In the genomic region with DNA sequence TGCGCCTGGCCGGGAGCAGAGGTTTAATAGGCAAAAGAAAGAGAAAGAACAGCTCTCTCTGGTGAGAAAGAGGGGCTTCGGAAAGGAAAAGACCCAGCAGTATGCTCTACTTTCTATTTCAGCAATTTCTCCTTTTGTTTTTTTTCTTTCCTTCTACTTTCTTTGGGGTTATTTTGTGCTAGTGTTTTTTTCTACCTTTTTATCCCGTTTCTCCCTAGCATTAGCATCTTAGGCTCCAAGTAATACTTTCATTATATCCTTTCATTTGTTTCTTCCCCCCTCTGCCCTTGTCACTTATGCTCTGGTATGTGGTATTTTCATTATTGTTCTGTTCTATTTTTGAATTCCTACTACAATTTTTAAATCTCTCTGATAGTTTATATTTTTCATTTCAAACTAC, we compare ENCODE assay signal across 20 cellular contexts. TPM values are rescaled to one million over a fixed set of nuclear protein-coding genes. Genes with fewer than 3 reads are reported as not detected.
A peak's percentile ranks its signal among the peaks of the same experiment; 100 is the strongest.
DNase-seq lines count a peak whose midpoint lies in the region; ATAC-seq lines count a peak whose summit lies in the region.
"Had no signal": no experiment of that assay in that cellular context is flagged by ENCODE, and none has a peak within 500 bp of the region (broad histone marks: within the 10 kb centered on the region; RNA-seq: fewer than 3 reads in every experiment).

No MANE protein-coding gene starts in this region.

- no peak for DNase-seq in stimulated activated naive CD8-positive, alpha-beta T cell treated with anti-CD3 and anti-CD28 coated beads, Interleukin-15, Interleukin-2, amounts not matched to agents 100 U/mL and 50 U/mL, for 24 hours
- no peak for DNase-seq in SJSA1 (ENCODE audit: low read depth in 1 of 2, low spot score in 2 of 2)
- DNase-seq in effector memory CD8-positive, alpha-beta T cell: no peak
- DNase-seq in kidney tubule cell (ENCODE audit: low spot score): no peak
- DNase-seq in G401 (ENCODE audit: low spot score): no peak
- no peak for DNase-seq in NCI-H1436 (lab: John Stamatoyannopoulos, UW)
- no peak for DNase-seq in cardiac septum (ENCODE audit: low spot score)
- DNase-seq: activated gamma-delta T cell; colonic mucosa; COR-L47; NCI-H1417; NCI-H524 treated with DMSO at 0.1 percent for 48 hours; SHP77; stimulated activated naive CD4-positive, alpha-beta T cell had no signal

- no peak overlapping the region for H3K4me3 ChIP-seq in SJSA1
- H3K4me3 ChIP-seq: colonic mucosa, pancreas, tibial nerve had no signal

- H3K4me1 Mint-ChIP-seq in stimulated activated naive CD8-positive, alpha-beta T cell treated with anti-CD3 and anti-CD28 coated beads, Interleukin-15, Interleukin-2, amounts not matched to agents 100 ng/mL and 50 ng/mL, for 24 hours (ENCODE audit: low read depth): peaks cover 38% of the 10 kb centered on the region
- peaks cover 22 to 33% of the 10 kb centered on the region in 2 donors for H3K4me1 Mint-ChIP-seq in effector memory CD8-positive, alpha-beta T cell (ENCODE audit: low read depth in 2 of 2)

- H3K27me3 Mint-ChIP-seq in stimulated activated naive CD8-positive, alpha-beta T cell treated with anti-CD3 and anti-CD28 coated beads, Interleukin-15, Interleukin-2, amounts not matched to agents 100 ng/mL and 50 ng/mL, for 24 hours: no peaks in the 10 kb centered on the region
- no peaks in the 10 kb centered on the region for H3K27me3 Mint-ChIP-seq in effector memory CD8-positive, alpha-beta T cell

- in situ Hi-C loops in G401 (cut with HindIII; ENCODE audit: low sequenced_read_pairs): no loop called here

- peak overlapping the region; percentile 96 for H3K27ac Mint-ChIP-seq in stimulated activated naive CD8-positive, alpha-beta T cell treated with anti-CD3 and anti-CD28 coated beads, Interleukin-15, Interleukin-2, amounts not matched to agents 100 ng/mL and 50 ng/mL, for 24 hours
- peak overlapping the region; percentile 93 to 98 for H3K27ac Mint-ChIP-seq in effector memory CD8-positive, alpha-beta T cell
- H3K27ac Mint-ChIP-seq: T-helper 1 cell treated with Interleukin-12 subunit alpha and Interleukin-12 subunit beta and Interleukin-4 antibody, amounts not matched to agents 30 μg/mL and 1 μg/mL, for 36 hours had no signal

- intact Hi-C loops in cardiac septum (cut with DNase I): loop anchor here (10.0 kb wide), 1 partner anchor 391 kb away; the partner anchor contains the start of genes NAGA, PHETA2 and SMDT1

- no peaks in the 10 kb centered on the region for H3K27me3 ChIP-seq in SJSA1 (replicated peaks)
- H3K27me3 ChIP-seq: colonic mucosa, pancreas, tibial nerve had no signal

- peaks cover 46% of the 10 kb centered on the region for H3K36me3 Mint-ChIP-seq in stimulated activated naive CD8-positive, alpha-beta T cell treated with anti-CD3 and anti-CD28 coated beads, Interleukin-15, Interleukin-2, amounts not matched to agents 100 ng/mL and 50 ng/mL, for 24 hours (ENCODE audit: low read depth)
- H3K36me3 Mint-ChIP-seq in effector memory CD8-positive, alpha-beta T cell (ENCODE audit: insufficient read depth): peaks cover 44% of the 10 kb centered on the region

- peaks cover 35% of the 10 kb centered on the region for H3K4me1 ChIP-seq in SJSA1 (replicated peaks)

- H3K36me3 ChIP-seq in SJSA1: peaks cover 48% of the 10 kb centered on the region

- no peak overlapping the region for H3K4me3 Mint-ChIP-seq in stimulated activated naive CD8-positive, alpha-beta T cell treated with anti-CD3 and anti-CD28 coated beads, Interleukin-15, Interleukin-2, amounts not matched to agents 100 ng/mL and 50 ng/mL, for 24 hours
- H3K4me3 Mint-ChIP-seq in effector memory CD8-positive, alpha-beta T cell: peak overlapping the region in 1 of 2 donors; percentile 18
- H3K4me3 Mint-ChIP-seq: T-helper 1 cell treated with Interleukin-12 subunit alpha and Interleukin-12 subunit beta and Interleukin-4 antibody, amounts not matched to agents 30 μg/mL and 1 μg/mL, for 36 hours had no signal

- no peak for ATAC-seq in stimulated activated naive CD8-positive, alpha-beta T cell treated with anti-CD3 and anti-CD28 coated beads, Interleukin-15, Interleukin-2, amounts not matched to agents 100 U/mL and 50 U/mL, for 24 hours
- ATAC-seq in effector memory CD8-positive, alpha-beta T cell (replicated peaks): no peak
- ATAC-seq: activated CD4-positive, CD25-positive, alpha-beta regulatory T cell treated with anti-CD3 and anti-CD28 coated beads, Interleukin-2, amount 50 U/mL, for 24 hours; pancreas; sciatic nerve had no signal

- no peaks in the 10 kb centered on the region for H3K9me3 ChIP-seq in SJSA1 (replicated peaks)
- H3K9me3 ChIP-seq: colonic mucosa, pancreas, tibial nerve had no signal

- H3K27ac ChIP-seq in SJSA1: peak overlapping the region; percentile 35
- H3K27ac ChIP-seq: colonic mucosa, pancreas, tibial nerve had no signal

- no peaks in the 10 kb centered on the region for H3K9me3 Mint-ChIP-seq in stimulated activated naive CD8-positive, alpha-beta T cell treated with anti-CD3 and anti-CD28 coated beads, Interleukin-15, Interleukin-2, amounts not matched to agents 100 ng/mL and 50 ng/mL, for 24 hours
- H3K9me3 Mint-ChIP-seq in effector memory CD8-positive, alpha-beta T cell: no peaks in the 10 kb centered on the region
- H3K9me3 Mint-ChIP-seq: T-helper 1 cell treated with Interleukin-12 subunit alpha and Interleukin-12 subunit beta and Interleukin-4 antibody, amounts not matched to agents 30 μg/mL and 1 μg/mL, for 36 hours had no signal

RNA-seq across cellular contexts. Expression of gene SNU13, which starts 4.5 kb away (rescaled TPM):
- total RNA-seq in SJSA1 (2014; rRNA removed; shearing (Covaris generic)): 109 and 179 TPM in 2 replicates
- 152 and 186 TPM in 2 replicates for total RNA-seq in G401 (2014; rRNA removed; shearing (Covaris generic))
- 149 TPM for total RNA-seq in cardiac septum

RNA-seq across cellular contexts. Expression of gene MEI1, which starts 15.1 kb away (rescaled TPM):
- 0.08 TPM in 1 of 2 replicates, not detected in the other for total RNA-seq in SJSA1 (2014; rRNA removed; shearing (Covaris generic))
- total RNA-seq in G401 (2014; rRNA removed; shearing (Covaris generic)): not detected in 2 replicates
- total RNA-seq in cardiac septum: 0.40 TPM
